Comparison of ENCODE assay signal across 8 cellular contexts in genomic region chr10:100998183-100998990, GRCh38. TPM values are rescaled to one million over a fixed set of nuclear protein-coding genes. Genes with fewer than 3 reads are reported as not detected.
DNase-seq lines count a peak whose midpoint lies in the region; ATAC-seq and TF ChIP-seq lines count a peak whose summit lies in the region.

No MANE protein-coding gene starts in this region.

- H3K27me3 ChIP-seq in spleen (replicated peaks in 1 of 7), result no peaks in the 10 kb centered on the region

- ATAC-seq in HG02798 (IDR thresholded peaks at IDR 0.05; ENCODE audit: poor library complexity, unreplicated experiment) (peak; percentile 25), HG02970 (IDR thresholded peaks at IDR 0.05; ENCODE audit: low FRiP score, unreplicated experiment) (no peak)

- intact Hi-C loops in spleen (cut with DNase I; ENCODE audit: low total_unique reads), result no loop called here

- peak; percentile 77 for DNase-seq in Daoy (ENCODE audit: low read depth)
- peak; percentile 63 for DNase-seq in NCI-H2227 treated with DMSO at 0.1 percent for 48 hours (lab: John Stamatoyannopoulos, UW)
- DNase-seq in activated CD4-positive, CD25-positive, alpha-beta regulatory T cell treated with anti-CD3 and anti-CD28 coated beads, Interleukin-2, amount 50 U/mL, for 72 hours, result peak; percentile 63
- peak; percentile 88 for DNase-seq in cerebellar cortex (ENCODE audit: low spot score)
- peak; percentile 89 for DNase-seq in islet precursor cell
- DNase-seq in spleen, result peak; percentile 92

- H3K27ac ChIP-seq in spleen, result peak overlapping the region; percentile 93 to 99 (median 98)

- TF ChIP-seq CTCF in spleen (IDR thresholded peaks at IDR 0.05 in 8 of 11, conservative IDR thresholded peaks at IDR 0.05 in 3 of 11), result no peak

- H3K9me3 ChIP-seq in spleen, result no peaks in the 10 kb centered on the region

- H3K4me3 ChIP-seq in spleen, result peak overlapping the region; percentile 64 to 91 (median 80)

- 3 to 8% (median 4%) methylated on average over 25 of the region's 25 CpGs for WGBS in spleen, 5 donors

- no peak for TF ChIP-seq POLR2A in spleen (IDR thresholded peaks at IDR 0.05)

- H3K36me3 ChIP-seq in spleen, result peaks cover 0 to 24% (median 7%) of the 10 kb centered on the region in 6 donors

- peaks cover 17 to 72% (median 57%) of the 10 kb centered on the region in 6 donors for H3K4me1 ChIP-seq in spleen

RNA-seq across cellular contexts. Expression of gene LZTS2, which starts 1.2 kb away (rescaled TPM):
- total RNA-seq in Daoy (2014; rRNA removed; shearing (Covaris generic)), result 21.9 and 25.3 TPM in 2 replicates
- total RNA-seq in spleen, result 10 to 100 TPM; 40.9 to 76.6 (median 56.9) TPM
- 10 to 100 TPM; 21.8 to 55.3 (median 25.9) TPM for polyA plus RNA-seq in spleen

RNA-seq across cellular contexts. Expression of gene TWNK, which starts 11.0 kb away (rescaled TPM):
- 14.7 and 26.3 TPM in 2 replicates for total RNA-seq in Daoy (2014; rRNA removed; shearing (Covaris generic))
- total RNA-seq in spleen, result 1 to 10 TPM; 5.6 to 9.4 (median 8.5) TPM
- polyA plus RNA-seq in spleen, result 1 to 10 TPM; 7.4 to 9.9 (median 7.9) TPM

RNA-seq across cellular contexts. Expression of gene MRPL43, which starts 11.1 kb away (rescaled TPM):
- total RNA-seq in Daoy (2014; rRNA removed; shearing (Covaris generic)), result 50.8 and 57.7 TPM in 2 replicates
- 10 to 100 TPM; 38.3 to 55.9 (median 48.4) TPM for total RNA-seq in spleen
- polyA plus RNA-seq in spleen, result 10 to 100 TPM; 70.4 to 92.4 (median 79.1) TPM

RNA-seq across cellular contexts. Expression of gene SEMA4G, which starts 29.1 kb away (rescaled TPM):
- total RNA-seq in Daoy (2014; rRNA removed; shearing (Covaris generic)), result 0.57 and 0.69 TPM in 2 replicates
- total RNA-seq in spleen, result 1 to 10 TPM in 5 of 7 donors, under 1 TPM in 2; 0.46 to 2.8 (median 1.1) TPM
- polyA plus RNA-seq in spleen, result under 1 TPM; 0.52 to 0.83 (median 0.74) TPM

RNA-seq across cellular contexts. Expression of gene PDZD7, which starts 32.5 kb away (rescaled TPM):
- total RNA-seq in Daoy (2014; rRNA removed; shearing (Covaris generic)), result 0.42 and 0.51 TPM in 2 replicates
- 1 to 10 TPM in 5 of 7 donors, under 1 TPM in 2; 0.42 to 2.3 (median 1.6) TPM for total RNA-seq in spleen
- polyA plus RNA-seq in spleen, result under 1 TPM; 0.17 to 0.77 (median 0.30) TPM
